ENCODE assay signal across 1 cellular context in the genomic region with DNA sequence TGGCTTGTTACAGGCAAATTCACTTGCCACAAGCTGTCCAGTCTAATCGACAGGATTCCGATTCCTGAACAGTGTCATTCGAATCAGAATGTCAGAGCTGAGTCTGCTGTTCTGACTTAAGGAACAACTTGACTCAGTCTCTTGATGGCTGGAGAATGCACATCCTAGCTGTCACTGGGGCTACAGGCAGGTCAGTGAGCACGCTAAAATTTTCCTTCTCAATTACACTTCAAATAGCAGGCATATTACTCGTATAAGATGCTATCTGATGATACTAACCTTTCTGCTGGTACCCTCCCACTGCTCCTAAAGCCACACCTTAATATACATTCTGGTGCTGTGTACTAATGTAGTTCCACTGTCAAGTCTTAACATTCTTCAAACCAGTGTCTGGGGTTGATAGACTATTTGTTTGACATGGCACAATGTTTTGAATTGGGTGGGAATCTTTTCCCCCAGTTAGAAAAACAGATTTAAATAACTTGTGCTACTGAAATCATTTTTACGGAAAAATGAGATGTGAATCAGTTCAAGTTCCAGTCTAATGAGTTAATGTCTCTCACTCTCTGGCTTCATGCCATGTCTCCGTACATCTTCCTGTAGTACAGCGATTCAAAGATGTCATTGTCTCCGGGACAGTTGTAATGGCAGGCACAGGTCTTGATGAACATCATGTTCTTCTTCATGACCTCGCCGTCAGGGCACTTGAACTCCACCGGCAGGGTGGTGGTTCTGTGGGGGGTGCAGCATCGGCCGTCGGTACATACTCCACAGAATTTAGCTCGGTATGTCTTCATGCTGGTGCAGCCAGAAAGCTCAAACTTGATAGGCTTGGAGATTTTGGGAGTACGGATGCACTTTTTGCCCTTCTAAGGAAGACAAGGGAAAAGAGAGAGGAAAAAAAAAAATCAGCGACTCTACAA.
TF ChIP-seq lines count a peak whose summit lies in the region.

No MANE protein-coding gene starts in this region.

TF ChIP-seq in HepG2, 621 proteins besides CTCF, POLR2A, EP300 and RAD21 (continued from another document and continues in another):
- TF ChIP-seq MAZ (IDR thresholded peaks at IDR 0.05; ENCODE audit: borderline replicate concordance, low read depth, low read length), result no peak
- no peak for TF ChIP-seq MAZ (CRISPR knock-in tag; IDR thresholded peaks at IDR 0.05; ENCODE audit: low read depth)
- 0 out of 2 replicates have a peak, but pooled peaks have one; percentile 18 for TF ChIP-seq SPEN (CRISPR knock-in tag; IDR thresholded peaks at IDR 0.05; ENCODE audit: low read depth)
- TF ChIP-seq, protein P1, sequence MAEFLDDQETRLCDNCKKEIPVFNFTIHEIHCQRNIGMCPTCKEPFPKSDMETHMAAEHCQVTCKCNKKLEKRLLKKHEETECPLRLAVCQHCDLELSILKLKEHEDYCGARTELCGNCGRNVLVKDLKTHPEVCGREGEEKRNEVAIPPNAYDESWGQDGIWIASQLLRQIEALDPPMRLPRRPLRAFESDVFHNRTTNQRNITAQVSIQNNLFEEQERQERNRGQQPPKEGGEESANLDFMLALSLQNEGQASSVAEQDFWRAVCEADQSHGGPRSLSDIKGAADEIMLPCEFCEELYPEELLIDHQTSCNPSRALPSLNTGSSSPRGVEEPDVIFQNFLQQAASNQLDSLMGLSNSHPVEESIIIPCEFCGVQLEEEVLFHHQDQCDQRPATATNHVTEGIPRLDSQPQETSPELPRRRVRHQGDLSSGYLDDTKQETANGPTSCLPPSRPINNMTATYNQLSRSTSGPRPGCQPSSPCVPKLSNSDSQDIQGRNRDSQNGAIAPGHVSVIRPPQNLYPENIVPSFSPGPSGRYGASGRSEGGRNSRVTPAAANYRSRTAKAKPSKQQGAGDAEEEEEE (CRISPR knock-in tag; IDR thresholded peaks at IDR 0.05; ENCODE audit: borderline replicate concordance), result no peak
- TF ChIP-seq FOXO1 (CRISPR knock-in tag; IDR thresholded peaks at IDR 0.05), result 0 out of 2 replicates have a peak, but pooled peaks have one; percentile 20
- TF ChIP-seq ZMAT3 (CRISPR knock-in tag; conservative IDR thresholded peaks at IDR 0.05), result no peak
- no peak for TF ChIP-seq CBX5 (CRISPR knock-in tag; IDR thresholded peaks at IDR 0.05; ENCODE audit: borderline replicate concordance)
- no peak for TF ChIP-seq ZNF260 (CRISPR knock-in tag; IDR thresholded peaks at IDR 0.05; ENCODE audit: borderline replicate concordance, low read depth)
- no peak for TF ChIP-seq ZNF879 (CRISPR knock-in tag; IDR thresholded peaks at IDR 0.05)
- TF ChIP-seq ZZZ3 (CRISPR knock-in tag; IDR thresholded peaks at IDR 0.05; ENCODE audit: borderline replicate concordance), result no peak
- TF ChIP-seq ETV6 (CRISPR knock-in tag; conservative IDR thresholded peaks at IDR 0.05), result no peak
- no peak for TF ChIP-seq WIZ (CRISPR knock-in tag; IDR thresholded peaks at IDR 0.05)
- no peak for TF ChIP-seq RNF219 (CRISPR knock-in tag; IDR thresholded peaks at IDR 0.05)
- no peak for TF ChIP-seq CEBPB (IDR thresholded peaks at IDR 0.05; ENCODE audit: borderline replicate concordance, low read depth, low read length)
- TF ChIP-seq, protein P2, sequence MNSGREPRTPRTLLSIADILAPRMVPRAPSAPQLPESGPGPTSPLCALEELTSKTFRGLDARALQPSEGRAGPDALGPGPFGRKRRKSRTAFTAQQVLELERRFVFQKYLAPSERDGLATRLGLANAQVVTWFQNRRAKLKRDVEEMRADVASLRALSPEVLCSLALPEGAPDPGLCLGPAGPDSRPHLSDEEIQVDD (CRISPR knock-in tag; IDR thresholded peaks at IDR 0.05; ENCODE audit: borderline replicate concordance), result no peak
- no peak; the same call in 1 of the 2 replicates for TF ChIP-seq AKNA (CRISPR knock-in tag; IDR thresholded peaks at IDR 0.05; ENCODE audit: borderline replicate concordance)
- no peak for TF ChIP-seq ZNF20 (CRISPR knock-in tag; IDR thresholded peaks at IDR 0.05)
- TF ChIP-seq, protein P3, sequence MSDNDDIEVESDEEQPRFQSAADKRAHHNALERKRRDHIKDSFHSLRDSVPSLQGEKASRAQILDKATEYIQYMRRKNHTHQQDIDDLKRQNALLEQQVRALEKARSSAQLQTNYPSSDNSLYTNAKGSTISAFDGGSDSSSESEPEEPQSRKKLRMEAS (IDR thresholded peaks at IDR 0.05), result no peak
- no peak for TF ChIP-seq TP53 (CRISPR knock-in tag; conservative IDR thresholded peaks at IDR 0.05)
- TF ChIP-seq, protein P4, sequence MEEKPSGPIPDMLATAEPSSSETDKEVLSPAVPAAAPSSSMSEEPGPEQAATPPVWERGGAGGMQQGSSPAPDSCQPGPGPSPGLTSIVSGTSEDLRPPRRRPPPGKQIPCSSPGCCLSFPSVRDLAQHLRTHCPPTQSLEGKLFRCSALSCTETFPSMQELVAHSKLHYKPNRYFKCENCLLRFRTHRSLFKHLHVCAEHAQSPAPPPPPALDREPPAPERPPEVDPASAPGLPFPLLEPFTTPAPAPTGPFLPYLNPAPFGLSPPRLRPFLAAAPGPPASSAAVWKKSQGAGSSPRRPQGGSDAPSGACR (CRISPR knock-in tag; IDR thresholded peaks at IDR 0.05), result 0 out of 2 replicates have a peak, but pooled peaks have one; percentile 20
- no peak for TF ChIP-seq DMAP1 (CRISPR knock-in tag; IDR thresholded peaks at IDR 0.05)
- no peak for TF ChIP-seq SOX5 (CRISPR knock-in tag; IDR thresholded peaks at IDR 0.05; ENCODE audit: borderline replicate concordance)
- no peak; the same call in 1 of the 2 replicates for TF ChIP-seq FOSL2 (CRISPR knock-in tag; IDR thresholded peaks at IDR 0.05)
- TF ChIP-seq MTA1 (CRISPR knock-in tag; IDR thresholded peaks at IDR 0.05; ENCODE audit: borderline replicate concordance), result no peak
- TF ChIP-seq NR2C2 (CRISPR knock-in tag; IDR thresholded peaks at IDR 0.05; ENCODE audit: borderline replicate concordance), result no peak
- no peak; the same call in 1 of the 2 replicates for TF ChIP-seq HDAC2 (CRISPR knock-in tag; IDR thresholded peaks at IDR 0.05)
- TF ChIP-seq, protein P5, sequence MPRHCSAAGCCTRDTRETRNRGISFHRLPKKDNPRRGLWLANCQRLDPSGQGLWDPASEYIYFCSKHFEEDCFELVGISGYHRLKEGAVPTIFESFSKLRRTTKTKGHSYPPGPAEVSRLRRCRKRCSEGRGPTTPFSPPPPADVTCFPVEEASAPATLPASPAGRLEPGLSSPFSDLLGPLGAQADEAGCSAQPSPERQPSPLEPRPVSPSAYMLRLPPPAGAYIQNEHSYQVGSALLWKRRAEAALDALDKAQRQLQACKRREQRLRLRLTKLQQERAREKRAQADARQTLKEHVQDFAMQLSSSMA (CRISPR knock-in tag; IDR thresholded peaks at IDR 0.05), result no peak; the same call in 1 of the 2 replicates
- TF ChIP-seq SIN3A (IDR thresholded peaks at IDR 0.05; ENCODE audit: borderline replicate concordance, low read depth, low read length), result no peak
- TF ChIP-seq SIX1 (CRISPR knock-in tag; IDR thresholded peaks at IDR 0.05; ENCODE audit: borderline replicate concordance), result no peak
- no peak for TF ChIP-seq NFRKB (IDR thresholded peaks at IDR 0.05)
- TF ChIP-seq ZSCAN20 (CRISPR knock-in tag; IDR thresholded peaks at IDR 0.05; ENCODE audit: borderline replicate concordance), result no peak
- 0 out of 2 replicates have a peak, but pooled peaks have one; percentile 11 for TF ChIP-seq ZNF44 (CRISPR knock-in tag; IDR thresholded peaks at IDR 0.05)
- peak; percentile 14; the same call in 1 of the 2 replicates for TF ChIP-seq ZNF670 (CRISPR knock-in tag; IDR thresholded peaks at IDR 0.05; ENCODE audit: borderline replicate concordance)
- peak; percentile 76 for TF ChIP-seq HOXA9 (CRISPR knock-in tag; IDR thresholded peaks at IDR 0.05; ENCODE audit: borderline replicate concordance)
- TF ChIP-seq TCF12 (IDR thresholded peaks at IDR 0.05), result no peak
- no peak for TF ChIP-seq TCF12 (CRISPR knock-in tag; IDR thresholded peaks at IDR 0.05)
- TF ChIP-seq ZNF124 (CRISPR knock-in tag; IDR thresholded peaks at IDR 0.05), result no peak
- TF ChIP-seq ZNF75D (CRISPR knock-in tag; IDR thresholded peaks at IDR 0.05; ENCODE audit: borderline replicate concordance), result no peak
- TF ChIP-seq ZNF616 (CRISPR knock-in tag; IDR thresholded peaks at IDR 0.05; ENCODE audit: low read depth), result 0 out of 2 replicates have a peak, but pooled peaks have one; percentile 19
- TF ChIP-seq GMEB2 (CRISPR knock-in tag; IDR thresholded peaks at IDR 0.05; ENCODE audit: low read depth), result no peak
- no peak for TF ChIP-seq ZNF251 (CRISPR knock-in tag; IDR thresholded peaks at IDR 0.05)
- no peak; the same call in 1 of the 2 replicates for TF ChIP-seq TGIF2 (CRISPR knock-in tag; IDR thresholded peaks at IDR 0.05)
- no peak for TF ChIP-seq HMG20A (CRISPR knock-in tag; IDR thresholded peaks at IDR 0.05; ENCODE audit: borderline replicate concordance)
